Comparison of ENCODE assay signal across 9 cellular contexts in genomic region chr3:43288366-43288765, GRCh38. TPM values are rescaled to one million over a fixed set of nuclear protein-coding genes. Genes with fewer than 3 reads are reported as not detected.
DNase-seq lines count a peak whose midpoint lies in the region; ATAC-seq and TF ChIP-seq lines count a peak whose summit lies in the region.
"Had no signal": no experiment of that assay in that cellular context is flagged by ENCODE, and none has a peak within 500 bp of the region (broad histone marks: within the 10 kb centered on the region; RNA-seq: fewer than 3 reads in every experiment).

No MANE protein-coding gene starts in this region.

- peaks cover 0 to 2% of the 10 kb centered on the region in 2 donors for H3K36me3 ChIP-seq in aorta (ENCODE audit: control insufficient read depth in 1 of 2, insufficient read depth in 2 of 2, low read length in 1 of 2)

- no peaks in the 10 kb centered on the region for H3K9me3 ChIP-seq in aorta (ENCODE audit: control insufficient read depth, low read length)

- ATAC-seq in HG02798 (IDR thresholded peaks at IDR 0.05; ENCODE audit: poor library complexity, unreplicated experiment) (peak; percentile 29), aorta (ENCODE audit: low FRiP score) (no peak)

- H3K27ac ChIP-seq in aorta (ENCODE audit: low read depth in 1 of 2, low read length in 2 of 2): no peak overlapping the region
- H3K27ac ChIP-seq: SK-N-MC had no signal

- peaks cover 3 to 7% of the 10 kb centered on the region in 2 donors for H3K4me1 ChIP-seq in aorta (ENCODE audit: control insufficient read depth in 1 of 2, insufficient read depth in 2 of 2, low read length in 2 of 2)

- H3K4me3 ChIP-seq in epithelial cell of proximal tubule (ENCODE audit: low read depth, low read length): peak overlapping the region; percentile 82
- H3K4me3 ChIP-seq in retinal pigment epithelial cell (ENCODE audit: low read length): peak overlapping the region; percentile 32
- no peak overlapping the region for H3K4me3 ChIP-seq in aorta (ENCODE audit: low read length in 2 of 2)

- DNase-seq in GM10266 (ENCODE audit: extremely low spot score) (peak; percentile 71), SKM-1 (lab: John Stamatoyannopoulos, UW; ENCODE audit: unreplicated experiment) (peak; percentile 32), epithelial cell of proximal tubule (ENCODE audit: low read depth) (no peak), retinal pigment epithelial cell (ENCODE audit: low read depth) (no peak), aorta (no peak), nucleus accumbens (lab: John Stamatoyannopoulos, UW) (no peak), LoVo (ENCODE audit: low spot score) (no peak)

- intact Hi-C loops in aorta (cut with DNase I): loop anchor here in 1 of 2 donors (5.0 to 10.0 kb wide), 2 partner anchors 181 to 486 kb away; partner anchors contain the start of gene POMGNT2

- TF ChIP-seq CTCF in GM10266 (IDR thresholded peaks at IDR 0.05; ENCODE audit: control insufficient read depth, insufficient read depth, low read depth, missing control alignments) (no peak), epithelial cell of proximal tubule (conservative IDR thresholded peaks at IDR 0.05; ENCODE audit: low read depth, low read length) (no peak), retinal pigment epithelial cell (conservative IDR thresholded peaks at IDR 0.05; ENCODE audit: low read depth, low read length) (no peak)

- no peaks in the 10 kb centered on the region for H3K27me3 ChIP-seq in aorta (ENCODE audit: control insufficient read depth in 1 of 2, insufficient read depth in 2 of 2, low read length in 1 of 2)

- 38 to 43% methylated on average over 2 of the region's 2 CpGs for WGBS in aorta, 2 donors

RNA-seq across cellular contexts. Expression of gene SNRK, which starts 2.0 kb away (rescaled TPM):
- total RNA-seq in epithelial cell of proximal tubule (12.9 and 16.3 TPM in 2 replicates), aorta (10 to 100 TPM; 66.9 to 95.1 TPM)
- 10 to 100 TPM in 1 of 2 donors, 1 to 10 TPM in 1; 7.8 to 10.5 TPM for polyA plus RNA-seq in aorta

Comparison
In these comparisons a context has a peak if more than half of its experiments do, and no peak if none do; other contexts are left out.
1. DNase-seq: peak in GM10266 (single experiment) and SKM-1 (single experiment); none in epithelial cell of proximal tubule (single experiment), retinal pigment epithelial cell (single experiment), aorta (0 of 2), nucleus accumbens (0 of 56) and LoVo (single experiment).
2. H3K4me3 ChIP-seq: peak in epithelial cell of proximal tubule (single experiment) and retinal pigment epithelial cell (single experiment); none in aorta (0 of 2).